ENCODE assay signal across 8 cellular contexts in genomic region chr19:48333467-48334384, GRCh38. TPM values are rescaled to one million over a fixed set of nuclear protein-coding genes. Genes with fewer than 3 reads are reported as not detected.
DNase-seq lines count a peak whose midpoint lies in the region; ATAC-seq and TF ChIP-seq lines count a peak whose summit lies in the region.

No MANE protein-coding gene starts in this region.

- H3K9ac ChIP-seq in Karpas-422 (ENCODE audit: low read length) = peak overlapping the region; percentile 85
- H3K9ac ChIP-seq in stomach smooth muscle (ENCODE audit: low read length in 2 of 2) = peak overlapping the region; percentile 26 to 78

- 0 out of 2 replicates have a peak, but pooled peaks cover 3% of the 10 kb centered on the region for H3K79me2 ChIP-seq in Karpas-422 (ENCODE audit: low read length)

- H3K4me3 ChIP-seq in Karpas-422 (ENCODE audit: low read length) (peak overlapping the region; percentile 76), foreskin fibroblast (ENCODE audit: low read depth in 1 of 2, low read length in 2 of 2) (peak overlapping the region; percentile 41 to 49), neuron (ENCODE audit: low read length) (peak overlapping the region; percentile 6), stomach smooth muscle (ENCODE audit: low read length in 2 of 2) (peak overlapping the region; percentile 72 to 75)

- H3K9me3 ChIP-seq in Karpas-422 (ENCODE audit: low read length) (0 out of 2 replicates have a peak, but pooled peaks cover under 1% of the 10 kb centered on the region), neuron (ENCODE audit: low read length) (peaks cover 2% of the 10 kb centered on the region), stomach smooth muscle (ENCODE audit: control insufficient read depth in 2 of 2, low read length in 2 of 2) (no peaks in the 10 kb centered on the region)

- H3K9me2 ChIP-seq in Karpas-422 (replicated peaks; ENCODE audit: insufficient read depth, low read length) = no peaks in the 10 kb centered on the region

- TF ChIP-seq CTCF in foreskin fibroblast (IDR thresholded peaks at IDR 0.05; ENCODE audit: low read depth, low read length) = peak; percentile 75

- H3K4me1 ChIP-seq in Karpas-422 (ENCODE audit: low read length) (peaks cover 45% of the 10 kb centered on the region), neuron (ENCODE audit: insufficient read depth, low read length) (no peaks in the 10 kb centered on the region), stomach smooth muscle (ENCODE audit: control insufficient read depth, insufficient read depth, low read length) (peaks cover 35% of the 10 kb centered on the region)

- H2AFZ ChIP-seq in Karpas-422 (ENCODE audit: low read length) (peak overlapping the region; percentile 57; the same call in 1 of the 2 replicates), neuron (ENCODE audit: low read depth, low read length) (no peak overlapping the region)

- H3K36me3 ChIP-seq in Karpas-422 (ENCODE audit: insufficient read depth, low read length) = peaks cover under 1% of the 10 kb centered on the region; the same call in 1 of the 2 replicates
- H3K36me3 ChIP-seq in neuron (ENCODE audit: insufficient read depth, low read length) = no peaks in the 10 kb centered on the region
- peaks cover 7 to 15% of the 10 kb centered on the region in 2 donors for H3K36me3 ChIP-seq in stomach smooth muscle (ENCODE audit: control insufficient read depth in 2 of 2, insufficient read depth in 2 of 2, low read length in 2 of 2)

- peak overlapping the region; percentile 78 for H3K4me2 ChIP-seq in Karpas-422 (ENCODE audit: low read depth, low read length, poor library complexity, severe bottlenecking)

- DNase-seq in DMS153 treated with DMSO at 0.1 percent for 48 hours (lab: John Stamatoyannopoulos, UW; ENCODE audit: unreplicated experiment) = peak; percentile 73
- DNase-seq in Karpas-422 = peak; percentile 98
- DNase-seq in RPMI8226 = peak; percentile 94
- DNase-seq in activated effector memory CD4-positive, alpha-beta T cell treated with anti-CD3 and anti-CD28 coated beads, Interleukin-2, amount 50 U/mL, for 16 hours = peak; percentile 98
- peak; percentile 93 to 98 for DNase-seq in foreskin fibroblast

- H4K20me1 ChIP-seq in Karpas-422 (ENCODE audit: insufficient read depth, low read depth, low read length) = no peaks in the 10 kb centered on the region

- peak; percentile 36 for ATAC-seq in GM21576 (IDR thresholded peaks at IDR 0.05; ENCODE audit: unreplicated experiment)

- H3K27ac ChIP-seq in Karpas-422 (ENCODE audit: low read length) (peak overlapping the region; percentile 89), stomach smooth muscle (ENCODE audit: low read length) (peak overlapping the region; percentile 92)

- H3K27me3 ChIP-seq in Karpas-422 (ENCODE audit: low read length) = no peaks in the 10 kb centered on the region
- no peaks in the 10 kb centered on the region for H3K27me3 ChIP-seq in neuron (ENCODE audit: insufficient read depth, low read length)
- no peaks in the 10 kb centered on the region for H3K27me3 ChIP-seq in stomach smooth muscle (ENCODE audit: control insufficient read depth in 1 of 2, insufficient read depth in 2 of 2, low read length in 2 of 2)

RNA-seq across cellular contexts. Expression of gene EMP3, which starts 8.4 kb away (rescaled TPM):
- total RNA-seq in Karpas-422 (2014; rRNA removed; shearing (Covaris generic); ENCODE audit: low replicate concordance) = 64.7 and 77.3 TPM in 2 replicates

RNA-seq across cellular contexts. Expression of gene TMEM143, which starts 30.0 kb away (rescaled TPM):
- total RNA-seq in Karpas-422 (2014; rRNA removed; shearing (Covaris generic); ENCODE audit: low replicate concordance) = 7.8 and 10.4 TPM in 2 replicates

RNA-seq across cellular contexts. Expression of gene SYNGR4, which starts 30.4 kb away (rescaled TPM):
- not detected in 2 replicates for total RNA-seq in Karpas-422 (2014; rRNA removed; shearing (Covaris generic); ENCODE audit: low replicate concordance)

RNA-seq across cellular contexts. Expression of gene KDELR1, which starts 57.6 kb away (rescaled TPM):
- total RNA-seq in Karpas-422 (2014; rRNA removed; shearing (Covaris generic); ENCODE audit: low replicate concordance) = 39.5 and 53.7 TPM in 2 replicates

RNA-seq across cellular contexts. Expression of gene GRIN2D, which starts 59.7 kb away (rescaled TPM):
- total RNA-seq in Karpas-422 (2014; rRNA removed; shearing (Covaris generic); ENCODE audit: low replicate concordance) = not detected in 2 replicates

Comparison
In these comparisons a context has a peak if more than half of its experiments do, and no peak if none do; other contexts are left out.
1. Peak in every context shown above with its lines: DNase-seq, ATAC-seq, H3K4me3 ChIP-seq and H3K27ac ChIP-seq.
2. H3K4me3 ChIP-seq: peak in every context shown above with its lines; median percentile 76 in Karpas-422; 74 in stomach smooth muscle; 45 in foreskin fibroblast; 6 in neuron.